Comparison of ENCODE assay signal across 8 cellular contexts in genomic region chr17:19378416-19379293, GRCh38. TPM values are rescaled to one million over a fixed set of nuclear protein-coding genes. Genes with fewer than 3 reads are reported as not detected.
DNase-seq lines count a peak whose midpoint lies in the region; ATAC-seq lines count a peak whose summit lies in the region.

Gene MAPK7 (plus strand): TSS chr17:19378498. CDS start chr17:19378901, 403 bp downstream.

- DNase-seq in NCI-H69 (lab: John Stamatoyannopoulos, UW): peak; percentile 80
- DNase-seq in mesenteric fat pad (ENCODE audit: low spot score): peak; percentile 89
- DNase-seq in ureter (ENCODE audit: low spot score): no peak
- DNase-seq in amniotic stem cell (lab: John Stamatoyannopoulos, UW): no peak
- no peak for DNase-seq in stimulated activated CD4-positive, alpha-beta T cell treated with anti-CD3 and anti-CD28 coated beads, Interleukin-4, amount 100 ng/mL, for 1 hour

- H3K9ac ChIP-seq in duodenal mucosa (ENCODE audit: low read depth in 1 of 2, low read length in 2 of 2): peak within 1 kb of the TSS; percentile 76 to 92

- peak within 1 kb of the TSS; percentile 96 for H3K27ac ChIP-seq in ACC112 (ENCODE audit: low read depth, low read length)
- peak within 1 kb of the TSS; percentile 97 for H3K27ac ChIP-seq in duodenal mucosa (ENCODE audit: low read depth, low read length)

- H3K36me3 ChIP-seq in ACC112 (ENCODE audit: insufficient read depth, low read length): peaks cover 21% of the 10 kb centered on the region; the same call in 1 of the 2 replicates
- peaks cover 26 to 42% of the 10 kb centered on the region in 2 donors for H3K36me3 ChIP-seq in duodenal mucosa (ENCODE audit: control insufficient read depth in 1 of 2, insufficient read depth in 2 of 2, low read length in 2 of 2)

- H2AFZ ChIP-seq in ACC112 (ENCODE audit: low read length, unreplicated experiment): peak within 1 kb of the TSS; percentile 77

- H3K4me1 ChIP-seq in ACC112 (ENCODE audit: control insufficient read depth, insufficient read depth, low read length, unreplicated experiment): peaks cover 13% of the 10 kb centered on the region
- H3K4me1 ChIP-seq in duodenal mucosa (ENCODE audit: control insufficient read depth in 1 of 2, insufficient read depth in 2 of 2, low read length in 2 of 2): peaks cover 15 to 18% of the 10 kb centered on the region in 2 donors

- H3K9me3 ChIP-seq in duodenal mucosa (ENCODE audit: control insufficient read depth in 1 of 2, low read length in 2 of 2): no peaks in the 10 kb centered on the region

- peaks cover 49% of the 10 kb centered on the region for H3K79me2 ChIP-seq in ACC112 (ENCODE audit: control insufficient read depth, insufficient read depth, low read length, unreplicated experiment)

- H3K4me3 ChIP-seq in ACC112 (ENCODE audit: low read depth, low read length): peak within 1 kb of the TSS; percentile 88
- peak within 1 kb of the TSS; percentile 78 to 91 for H3K4me3 ChIP-seq in duodenal mucosa (ENCODE audit: low read depth in 1 of 2, low read length in 2 of 2)

- H3K27me3 ChIP-seq in ACC112 (ENCODE audit: insufficient read depth, low read length) (no peaks in the 10 kb centered on the region), duodenal mucosa (ENCODE audit: control insufficient read depth in 1 of 2, insufficient read depth in 2 of 2, low read length in 2 of 2) (no peaks in the 10 kb centered on the region)

- ATAC-seq in GM21390 (IDR thresholded peaks at IDR 0.05; ENCODE audit: unreplicated experiment): peak; percentile 9

RNA-seq across cellular contexts. Expression of gene MAPK7, which starts in this region (rescaled TPM):
- total RNA-seq in mesenteric fat pad (27.2 TPM), ureter (30.6 TPM)

Comparison
In these comparisons a context has a peak if more than half of its experiments do, and no peak if none do; other contexts are left out.
1. DNase-seq: peak in NCI-H69 (single experiment) and mesenteric fat pad (single experiment); none in ureter (single experiment), amniotic stem cell (single experiment) and stimulated activated CD4-positive, alpha-beta T cell treated with anti-CD3 and anti-CD28 coated beads, Interleukin-4, amount 100 ng/mL, for 1 hour (single experiment).